8 cellular contexts compared by ENCODE assay signal in genomic region chr4:38753021-38753806, GRCh38. TPM values are rescaled to one million over a fixed set of nuclear protein-coding genes. Genes with fewer than 3 reads are reported as not detected.
A peak's percentile ranks its signal among the peaks of the same experiment; 100 is the strongest.
DNase-seq lines count a peak whose midpoint lies in the region; ATAC-seq, FAIRE-seq and TF ChIP-seq lines count a peak whose summit lies in the region.

No MANE protein-coding gene starts in this region.

- no peaks in the 10 kb centered on the region for H3K4me1 ChIP-seq in A549
- peaks cover 26% of the 10 kb centered on the region for H3K4me1 ChIP-seq in mammary epithelial cell (ENCODE audit: insufficient read depth, low read length)
- H3K4me1 ChIP-seq in tibial artery: peaks cover 0 to 22% (median 11%) of the 10 kb centered on the region in 4 donors

- H3K36me3 ChIP-seq in mammary epithelial cell (ENCODE audit: insufficient read depth, low read length) (no peaks in the 10 kb centered on the region), kidney epithelial cell (ENCODE audit: control insufficient read depth, insufficient read depth, low read length) (no peaks in the 10 kb centered on the region), tibial artery (no peaks in the 10 kb centered on the region)

- DNase-seq in A549 (ENCODE audit: low read depth in 1 of 2, low spot score in 1 of 2): peak in 1 of 2 experiments; percentile 34
- DNase-seq in HT1080 (ENCODE audit: low read depth): peak; percentile 97
- DNase-seq in mammary epithelial cell: peak; percentile 91
- peak; percentile 93 for DNase-seq in kidney epithelial cell (ENCODE audit: low read depth)
- DNase-seq in tibial artery: peak; percentile 84 to 94
- DNase-seq in NCI-H1694 treated with DMSO at 0.1 percent for 48 hours (lab: John Stamatoyannopoulos, UW): no peak
- DNase-seq in activated T-cell treated with anti-CD3 and anti-CD28 coated beads, Interleukin-2, amount 50 U/mL, for 24 hours: no peak

- no peak for TF ChIP-seq RAD21 in A549 (conservative IDR thresholded peaks at IDR 0.05 in 1 of 2, IDR thresholded peaks at IDR 0.05 in 1 of 2)

- dilution Hi-C loops in mammary epithelial cell (cut with HindIII; ENCODE audit: low sequenced_read_pairs): no loop called here

- peak; percentile 24 to 59; a peak in 3 of 6 replicates for ATAC-seq in A549
- no peak for ATAC-seq in HG03520 (IDR thresholded peaks at IDR 0.05; ENCODE audit: unreplicated experiment)

- peaks cover 3% of the 10 kb centered on the region for H3K36me3 Mint-ChIP-seq in activated T-cell treated with anti-CD3 and anti-CD28 coated beads, Interleukin-2, amount 50 U/mL, for 24 hours (ENCODE audit: low read depth)

- in situ Hi-C loops in mammary epithelial cell (cut with MboI; ENCODE audit: low sequenced_read_pairs in 2 of 2): loop anchor here in 1 of 2 donors (10.0 kb wide), 2 partner anchors 112 to 382 kb away; partner anchors contain the start of gene FAM114A1

- TF ChIP-seq EP300 in A549 (IDR thresholded peaks at IDR 0.05): no peak

- CTCF ChIA-PET in A549 (lab: Yijun Ruan, JAX) (no interaction called here), mammary epithelial cell (lab: Charles Lee; ENCODE audit: low non-redundant PET) (no interaction called here)

- FAIRE-seq in A549 (lab: Jason Lieb, UNC): no peak

- TF ChIP-seq CTCF in A549 (IDR thresholded peaks at IDR 0.05) (no peak), mammary epithelial cell (conservative IDR thresholded peaks at IDR 0.05 in 1 of 2, IDR thresholded peaks at IDR 0.05 in 1 of 2; ENCODE audit: extremely low read depth in 1 of 2, insufficient read depth in 1 of 2, low read depth in 1 of 2, low read length in 2 of 2) (no peak), kidney epithelial cell (IDR thresholded peaks at IDR 0.05; ENCODE audit: insufficient read depth, low read length, poor library complexity, severe bottlenecking) (no peak), tibial artery (IDR thresholded peaks at IDR 0.05) (no peak)

- no peak overlapping the region for H3K27ac Mint-ChIP-seq in activated T-cell treated with anti-CD3 and anti-CD28 coated beads, Interleukin-2, amount 50 U/mL, for 24 hours

- H3K4me3 Mint-ChIP-seq in activated T-cell treated with anti-CD3 and anti-CD28 coated beads, Interleukin-2, amount 50 U/mL, for 24 hours: no peak overlapping the region

- WGBS in A549 (ENCODE audit: missing lambda C conversion rate): 79% methylated on average over 19 of the region's 19 CpGs
- 26% methylated on average over 18 of the region's 19 CpGs for WGBS in mammary epithelial cell (ENCODE audit: low coverage, missing lambda C conversion rate)

- H3K27me3 ChIP-seq in mammary epithelial cell (ENCODE audit: insufficient read depth, low read length) (no peaks in the 10 kb centered on the region), kidney epithelial cell (ENCODE audit: control insufficient read depth, insufficient read depth, low read length) (no peaks in the 10 kb centered on the region), tibial artery (no peaks in the 10 kb centered on the region)

- no peaks in the 10 kb centered on the region for H4K20me1 ChIP-seq in mammary epithelial cell (ENCODE audit: insufficient read depth, low read length)

- H3K9me3 Mint-ChIP-seq in activated T-cell treated with anti-CD3 and anti-CD28 coated beads, Interleukin-2, amount 50 U/mL, for 24 hours: peaks cover 5% of the 10 kb centered on the region

- intact Hi-C loops in mammary epithelial cell (cut with micrococcal nuclease): no loop called here
- intact Hi-C loops in tibial artery (cut with DNase I; ENCODE audit: low total_unique reads): no loop called here

- H3K9me3 ChIP-seq in A549 (no peaks in the 10 kb centered on the region), mammary epithelial cell (replicated peaks; ENCODE audit: insufficient read depth, low read length) (no peaks in the 10 kb centered on the region), tibial artery (no peaks in the 10 kb centered on the region)

- POLR2A ChIA-PET in A549 (lab: Yijun Ruan, JAX): no interaction called here

- H3K27ac ChIP-seq in A549 (no peak overlapping the region), mammary epithelial cell (ENCODE audit: insufficient read depth, low read depth, low read length) (peak overlapping the region; percentile 60), tibial artery (peak overlapping the region; percentile 59 to 76)

- H3K9ac ChIP-seq in mammary epithelial cell (ENCODE audit: insufficient read depth, low read length): no peak overlapping the region

- H3K4me2 ChIP-seq in A549: no peak overlapping the region
- peak overlapping the region; percentile 65 for H3K4me2 ChIP-seq in mammary epithelial cell (ENCODE audit: insufficient read depth, low read depth, low read length)

- no peaks in the 10 kb centered on the region for H3K79me2 ChIP-seq in mammary epithelial cell (ENCODE audit: insufficient read depth, low read length)

- TF ChIP-seq POLR2A in A549 (IDR thresholded peaks at IDR 0.05; ENCODE audit: low read length): no peak

- BruUV-seq in mammary epithelial cell (replicated peaks; lab: Mats Ljungman, UMichigan): no TSS peak

- H2AFZ ChIP-seq in mammary epithelial cell (ENCODE audit: low read depth, low read length): peak overlapping the region; percentile 84

- no peaks in the 10 kb centered on the region for H3K27me3 Mint-ChIP-seq in activated T-cell treated with anti-CD3 and anti-CD28 coated beads, Interleukin-2, amount 50 U/mL, for 24 hours

- H3K4me1 Mint-ChIP-seq in activated T-cell treated with anti-CD3 and anti-CD28 coated beads, Interleukin-2, amount 50 U/mL, for 24 hours (ENCODE audit: low read depth): peaks cover 8% of the 10 kb centered on the region

- H3K4me3 ChIP-seq in A549 (no peak overlapping the region), mammary epithelial cell (replicated peaks in 1 of 3; ENCODE audit: insufficient read depth in 1 of 3, low read depth in 2 of 3, low read length in 3 of 3) (no peak overlapping the region), kidney epithelial cell (ENCODE audit: low read depth, low read length) (no peak overlapping the region), tibial artery (peak overlapping the region in 1 of 2 donors; percentile 9)

TF ChIP-seq in A549, 52 proteins besides CTCF, POLR2A, EP300 and RAD21 (continues in another document):
- TF ChIP-seq E2F6 (IDR thresholded peaks at IDR 0.05; ENCODE audit: borderline replicate concordance, low read depth): no peak
- no peak for TF ChIP-seq RARB (CRISPR knock-in tag; IDR thresholded peaks at IDR 0.05)
- TF ChIP-seq ELK1 (IDR thresholded peaks at IDR 0.05; ENCODE audit: low read depth, low read length): no peak
- no peak for TF ChIP-seq ZC3H11A (IDR thresholded peaks at IDR 0.05)
- TF ChIP-seq HOXB13 (CRISPR knock-in tag; IDR thresholded peaks at IDR 0.05; ENCODE audit: low read depth): no peak
- TF ChIP-seq NR3C1 (IDR thresholded peaks at IDR 0.05): no peak
- no peak for TF ChIP-seq MYC (IDR thresholded peaks at IDR 0.05; ENCODE audit: borderline replicate concordance, low read length)
- TF ChIP-seq ATOH8 (CRISPR knock-in tag; IDR thresholded peaks at IDR 0.05; ENCODE audit: low read depth): no peak

RNA-seq across cellular contexts. Expression of gene TLR10, which starts 29.6 kb away (rescaled TPM):
- 0.11 and 0.14 TPM in 2 replicates for polyA plus RNA-seq in A549 (2011; rRNA removed)
- 0.03 and 0.04 TPM in 2 replicates for polyA plus RNA-seq in A549 (2012; cell fraction: cytosol; rRNA removed)
- polyA plus RNA-seq in A549 (2012; cell fraction: nucleus; rRNA removed): 0.02 and 0.10 TPM in 2 replicates
- polyA plus RNA-seq in A549 (2017; fragmentation: RNase III; extraction: RNeasy Plus Mini Kit Qiagen cat#74134 plus additional on column Dnase treatment): 0.05 to 0.11 TPM in 2 of 3 replicates, not detected in the other
- not detected in 2 replicates for polyA minus RNA-seq in A549 (2011; rRNA and poly(A)+ RNA removed)
- total RNA-seq in HT1080 (2014; rRNA removed; shearing (Covaris generic)): 0.03 TPM in 1 of 2 replicates, not detected in the other
- 0.03 TPM in 1 of 2 replicates, not detected in the other for polyA plus RNA-seq in HT1080 (2015; cell fraction: cytosol; rRNA removed)
- 0.03 TPM in 1 of 2 replicates, not detected in the other for polyA plus RNA-seq in HT1080 (2015; cell fraction: nucleus; rRNA removed)
- not detected for total RNA-seq in mammary epithelial cell
- not detected for polyA plus RNA-seq in mammary epithelial cell
- not detected for polyA minus RNA-seq in mammary epithelial cell
- not detected in 2 replicates for total RNA-seq in kidney epithelial cell

RNA-seq across cellular contexts. Expression of gene TLR1, which starts 51.4 kb away (rescaled TPM):
- 2.6 and 2.7 TPM in 2 replicates for polyA plus RNA-seq in A549 (2011; rRNA removed)
- 0.32 and 0.47 TPM in 2 replicates for polyA plus RNA-seq in A549 (2012; cell fraction: cytosol; rRNA removed)
- 0.50 and 0.64 TPM in 2 replicates for polyA plus RNA-seq in A549 (2012; cell fraction: nucleus; rRNA removed)
- polyA plus RNA-seq in A549 (2017; fragmentation: RNase III; extraction: RNeasy Plus Mini Kit Qiagen cat#74134 plus additional on column Dnase treatment): 0.83 to 1.2 TPM (median 0.86 TPM) in 3 replicates
- 1.9 and 2.5 TPM in 2 replicates for polyA minus RNA-seq in A549 (2011; rRNA and poly(A)+ RNA removed)
- 0.07 TPM in 1 of 2 replicates, not detected in the other for total RNA-seq in HT1080 (2014; rRNA removed; shearing (Covaris generic))
- polyA plus RNA-seq in HT1080 (2015; cell fraction: cytosol; rRNA removed): 0.02 and 0.18 TPM in 2 replicates
- polyA plus RNA-seq in HT1080 (2015; cell fraction: nucleus; rRNA removed): 0.65 and 0.91 TPM in 2 replicates
- total RNA-seq in mammary epithelial cell: 1 to 10 TPM in 1 of 2 donors, under 1 TPM in 1; 0.49 to 3.7 TPM
- polyA plus RNA-seq in mammary epithelial cell: 0.40 TPM
- polyA minus RNA-seq in mammary epithelial cell: not detected
- total RNA-seq in kidney epithelial cell: 0.67 and 0.89 TPM in 2 replicates

Comparison
In these comparisons a context has a peak if more than half of its experiments do, and no peak if none do; other contexts are left out.
1. DNase-seq: peak in HT1080 (single experiment), mammary epithelial cell (single experiment), kidney epithelial cell (single experiment) and tibial artery (2 of 2); none in NCI-H1694 treated with DMSO at 0.1 percent for 48 hours (single experiment) and activated T-cell treated with anti-CD3 and anti-CD28 coated beads, Interleukin-2, amount 50 U/mL, for 24 hours (single experiment).
2. H3K27ac ChIP-seq: peak in mammary epithelial cell (single experiment) and tibial artery (2 of 2); none in A549 (0 of 2).